20 cellular contexts compared by ENCODE assay signal in the genomic region with DNA sequence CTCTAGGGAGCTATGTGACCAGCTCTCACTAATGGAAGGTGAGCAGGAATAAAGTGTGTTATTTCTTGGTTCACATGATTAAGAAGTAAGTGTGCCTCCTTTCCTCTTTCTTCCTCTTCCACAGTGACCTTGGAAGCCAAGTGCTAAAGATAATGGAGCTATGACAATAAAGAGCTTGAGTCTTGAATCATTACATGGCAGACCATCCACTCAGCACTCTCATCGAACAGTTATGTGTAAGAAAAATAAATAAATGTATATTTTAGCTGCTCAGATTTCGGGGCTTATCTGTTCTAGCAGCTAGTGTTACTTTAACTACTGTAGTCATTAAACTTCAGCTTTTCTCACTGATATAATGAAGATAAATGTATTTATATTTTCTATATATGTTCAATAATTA.
DNase-seq lines count a peak whose midpoint lies in the region; TF ChIP-seq lines count a peak whose summit lies in the region.
"Had no signal": no experiment of that assay in that cellular context is flagged by ENCODE, and none has a peak within 500 bp of the region (broad histone marks: within the 10 kb centered on the region; RNA-seq: fewer than 3 reads in every experiment).

No MANE protein-coding gene starts in this region.

- peak overlapping the region; percentile 64 for H2BK120ac ChIP-seq in mesenchymal stem cell (ENCODE audit: low read depth, low read length)

- WGBS in mesenchymal stem cell: no CpG with 5 or more reads among the region's 2 CpGs

- no peak overlapping the region for H4K91ac ChIP-seq in mesenchymal stem cell (ENCODE audit: low read length)

- TF ChIP-seq CTCF in choroid plexus epithelial cell (conservative IDR thresholded peaks at IDR 0.05; ENCODE audit: low read depth, low read length): no peak

- DNase-seq in HS-27A (ENCODE audit: low read depth): peak; percentile 46
- peak; percentile 44 for DNase-seq in choroid plexus epithelial cell (ENCODE audit: low read depth)
- DNase-seq in mesenchymal stem cell: no peak
- DNase-seq in ureter (ENCODE audit: low spot score): no peak
- DNase-seq in C1 segment of cervical spinal cord (lab: John Stamatoyannopoulos, UW): no peak
- no peak for DNase-seq in stimulated activated CD4-positive, alpha-beta T cell treated with anti-CD3 and anti-CD28 coated beads, Interleukin-2, amount 100 ng/mL, for 48 hours
- no peak for DNase-seq in anterior cingulate cortex (lab: John Stamatoyannopoulos, UW)
- DNase-seq: CD8-positive, alpha-beta memory T cell; DMS 273 treated with DMSO at 0.1 percent for 48 hours; DMS79 treated with DMSO at 0.1 percent for 48 hours; KBM-7; MV-4-11; NCI-H1105; NCI-H1436 treated with DMSO at 0.1 percent for 48 hours; NCI-H187 treated with DMSO at 0.1 percent for 48 hours; NCI-H2171 treated with DMSO at 0.1 percent for 48 hours; NCI-H345; NCI-H510A treated with DMSO at 0.1 percent for 48 hours; PC-9 had no signal

- H2BK15ac ChIP-seq in mesenchymal stem cell (ENCODE audit: low read depth, poor library complexity, severe bottlenecking): no peak overlapping the region

- H2AK5ac ChIP-seq in mesenchymal stem cell (ENCODE audit: low read length, severe bottlenecking): no peak overlapping the region

- no peak overlapping the region for H3K4ac ChIP-seq in mesenchymal stem cell (ENCODE audit: low read depth in 1 of 2, low read length in 2 of 2)

- no peak overlapping the region for H3K23ac ChIP-seq in mesenchymal stem cell (ENCODE audit: low read length in 2 of 2)

- no peaks in the 10 kb centered on the region for H3K9me3 ChIP-seq in mesenchymal stem cell (ENCODE audit: control insufficient read depth, low read length)
- H3K9me3 ChIP-seq: SJSA1 had no signal

- H3K4me3 ChIP-seq in choroid plexus epithelial cell (ENCODE audit: low read depth, low read length) (no peak overlapping the region), mesenchymal stem cell (ENCODE audit: insufficient read depth in 1 of 2, low read depth in 1 of 2, low read length in 2 of 2) (no peak overlapping the region)
- H3K4me3 ChIP-seq: PC-9, SJSA1 had no signal

- no peaks in the 10 kb centered on the region for H3K79me1 ChIP-seq in mesenchymal stem cell (replicated peaks; ENCODE audit: low read length, poor library complexity, severe bottlenecking)

- H3K27ac ChIP-seq in mesenchymal stem cell (ENCODE audit: low read length, poor library complexity, severe bottlenecking): no peak overlapping the region
- H3K27ac ChIP-seq: PC-9, SJSA1 had no signal

- no peak overlapping the region for H3K14ac ChIP-seq in mesenchymal stem cell (ENCODE audit: low read length in 2 of 2)

- no peak overlapping the region for H2AFZ ChIP-seq in mesenchymal stem cell (ENCODE audit: low read depth, low read length)
- H2AFZ ChIP-seq: PC-9 had no signal

- H2BK5ac ChIP-seq in mesenchymal stem cell (ENCODE audit: low read depth, low read length, poor library complexity, severe bottlenecking): no peak overlapping the region

- H2BK12ac ChIP-seq in mesenchymal stem cell (ENCODE audit: low read length in 2 of 2): no peak overlapping the region

- H3K9ac ChIP-seq in mesenchymal stem cell (ENCODE audit: low read length): no peak overlapping the region

- no peak overlapping the region for H4K8ac ChIP-seq in mesenchymal stem cell (ENCODE audit: low read length)

- H3K36me3 ChIP-seq in mesenchymal stem cell (ENCODE audit: control insufficient read depth in 1 of 2, insufficient read depth in 2 of 2, low read depth in 1 of 2, low read length in 2 of 2): no peaks in the 10 kb centered on the region
- H3K36me3 ChIP-seq: SJSA1 had no signal

- no peaks in the 10 kb centered on the region for H3K27me3 ChIP-seq in mesenchymal stem cell (ENCODE audit: control insufficient read depth in 1 of 2, insufficient read depth in 1 of 2, low read length in 2 of 2)
- H3K27me3 ChIP-seq: SJSA1 had no signal

- no peak overlapping the region for H3K4me2 ChIP-seq in mesenchymal stem cell (ENCODE audit: low read length, poor library complexity, severe bottlenecking)
- H3K4me2 ChIP-seq: PC-9 had no signal

- no peaks in the 10 kb centered on the region for H3K4me1 ChIP-seq in mesenchymal stem cell (ENCODE audit: control insufficient read depth, insufficient read depth, low read depth, low read length)

- peak overlapping the region in 1 of 2 experiments; percentile 2 for H3K18ac ChIP-seq in mesenchymal stem cell (ENCODE audit: low read depth in 1 of 2, low read length in 2 of 2)

Comparison
In these comparisons a context has a peak if more than half of its experiments do, and no peak if none do; other contexts are left out.
1. DNase-seq: peak in HS-27A (single experiment) and choroid plexus epithelial cell (single experiment); none in mesenchymal stem cell (single experiment), ureter (single experiment), C1 segment of cervical spinal cord (0 of 14), stimulated activated CD4-positive, alpha-beta T cell treated with anti-CD3 and anti-CD28 coated beads, Interleukin-2, amount 100 ng/mL, for 48 hours (0 of 2) and anterior cingulate cortex (0 of 58).